28 cellular contexts compared by ENCODE assay signal in genomic region chr4:80270321-80270720, GRCh38. TPM values are rescaled to one million over a fixed set of nuclear protein-coding genes. Genes with fewer than 3 reads are reported as not detected.
"Had no signal": no experiment of that assay in that cellular context is flagged by ENCODE, and none has a peak within 500 bp of the region (broad histone marks: within the 10 kb centered on the region; RNA-seq: fewer than 3 reads in every experiment).

No MANE protein-coding gene starts in this region.

- ATAC-seq: activated CD8-positive, alpha-beta T cell treated with anti-CD3 and anti-CD28 coated beads for 36 hours; heart right ventricle; left ventricle myocardium superior; right cardiac atrium; stimulated activated naive CD8-positive, alpha-beta T cell treated with anti-CD3 and anti-CD28 coated beads, Interleukin-15, amount 100 ng/mL, for 72 hours had no signal

- H3K36me3 Mint-ChIP-seq: activated naive CD8-positive, alpha-beta T cell treated with anti-CD3 and anti-CD28 coated beads, Interleukin-2, amount 10 ng/mL, durations not matched to agents 7 days and 5 days; brain; immature natural killer cell had no signal

- H3K4me3 ChIP-seq: heart right ventricle, suprapubic skin, transverse colon had no signal

- H3K4me1 Mint-ChIP-seq: immature natural killer cell had no signal

- DNase-seq: activated CD4-positive, alpha-beta T cell treated with anti-CD3 and anti-CD28 coated beads, Interleukin-2, amount 10 ng/mL, durations not matched to agents 24 days and 14 days; activated CD4-positive, CD25-positive, alpha-beta regulatory T cell; activated CD8-positive, alpha-beta T cell treated with anti-CD3 and anti-CD28 coated beads for 36 hours; activated naive CD4-positive, alpha-beta T cell treated with Interleukin-2 at 50 U/mL for 16 hours; activated naive CD8-positive, alpha-beta T cell treated with anti-CD3 and anti-CD28 coated beads, Interleukin-2, amount 10 ng/mL, durations not matched to agents 7 days and 5 days; activated T-cell treated with anti-CD3 and anti-CD28 coated beads, Interleukin-2, amount 50 U/mL, for 1 hour; caudate nucleus; dorsolateral prefrontal cortex; endodermal cell; heart right ventricle; immature natural killer cell; kidney glomerular epithelial cell; left ventricle myocardium superior; occipital lobe; right cardiac atrium; small intestine; stimulated activated CD4-positive, alpha-beta T cell treated with anti-CD3 and anti-CD28 coated beads, Interleukin-15, amount 100 ng/mL, for 24 hours; stimulated activated CD4-positive, alpha-beta T cell treated with anti-CD3 and anti-CD28 coated beads, Interleukin-4, amount 100 ng/mL, for 1 hour; stimulated activated naive CD8-positive, alpha-beta T cell treated with anti-CD3 and anti-CD28 coated beads, Interleukin-15, amount 100 ng/mL, for 72 hours; T-helper 1 cell; T-helper 9 cell; transverse colon had no signal

- H3K27ac Mint-ChIP-seq: activated CD4-positive, alpha-beta T cell treated with anti-CD3 and anti-CD28 coated beads, Interleukin-2, amount 10 ng/mL, durations not matched to agents 24 days and 14 days; activated CD8-positive, alpha-beta T cell treated with anti-CD3 and anti-CD28 coated beads for 36 hours; activated naive CD8-positive, alpha-beta T cell treated with anti-CD3 and anti-CD28 coated beads, Interleukin-2, amount 10 ng/mL, durations not matched to agents 7 days and 5 days; activated T-helper 2 cell treated with anti-CD3 and anti-CD28 coated beads, Interferon-gamma antibody, Interleukin-2, Interleukin-4, amounts not matched to agents 10 μg/mL and 5 μg/mL and 100 μg/mL, durations not matched to agents 14 hours and 24 hours and 36 hours; brain; endodermal cell; immature natural killer cell; progenitor cell of endocrine pancreas; stimulated activated naive CD8-positive, alpha-beta T cell treated with anti-CD3 and anti-CD28 coated beads, Interleukin-15, amount 100 ng/mL, for 72 hours had no signal

- H3K9me3 ChIP-seq: heart right ventricle, suprapubic skin, transverse colon had no signal

- H3K9me3 Mint-ChIP-seq: activated CD4-positive, alpha-beta T cell treated with anti-CD3 and anti-CD28 coated beads, Interleukin-2, amount 10 ng/mL, durations not matched to agents 24 days and 14 days; activated CD8-positive, alpha-beta T cell treated with anti-CD3 and anti-CD28 coated beads for 36 hours; activated naive CD8-positive, alpha-beta T cell treated with anti-CD3 and anti-CD28 coated beads, Interleukin-2, amount 10 ng/mL, durations not matched to agents 7 days and 5 days; activated T-helper 2 cell treated with anti-CD3 and anti-CD28 coated beads, Interferon-gamma antibody, Interleukin-2, Interleukin-4, amounts not matched to agents 10 μg/mL and 5 μg/mL and 100 μg/mL, durations not matched to agents 14 hours and 24 hours and 36 hours; endodermal cell; immature natural killer cell; stimulated activated naive CD8-positive, alpha-beta T cell treated with anti-CD3 and anti-CD28 coated beads, Interleukin-15, amount 100 ng/mL, for 72 hours had no signal

- H3K36me3 ChIP-seq: heart right ventricle, suprapubic skin, transverse colon had no signal

- H3K4me3 Mint-ChIP-seq: activated CD4-positive, alpha-beta T cell treated with anti-CD3 and anti-CD28 coated beads, Interleukin-2, amount 10 ng/mL, durations not matched to agents 24 days and 14 days; activated CD8-positive, alpha-beta T cell treated with anti-CD3 and anti-CD28 coated beads for 36 hours; activated naive CD8-positive, alpha-beta T cell treated with anti-CD3 and anti-CD28 coated beads, Interleukin-2, amount 10 ng/mL, durations not matched to agents 7 days and 5 days; brain; endodermal cell; immature natural killer cell; stimulated activated naive CD8-positive, alpha-beta T cell treated with anti-CD3 and anti-CD28 coated beads, Interleukin-15, amount 100 ng/mL, for 72 hours had no signal

- H3K27ac ChIP-seq: dorsolateral prefrontal cortex, epithelial cell of prostate, heart right ventricle, suprapubic skin, transverse colon had no signal

RNA-seq across cellular contexts. Expression of gene FGF5, which starts 3.9 kb away (rescaled TPM):
- total RNA-seq: activated CD4-positive, alpha-beta T cell treated with anti-CD3 and anti-CD28 coated beads, Interleukin-2, amount 10 ng/mL, durations not matched to agents 24 days and 14 days; activated CD8-positive, alpha-beta T cell treated with anti-CD3 and anti-CD28 coated beads for 36 hours; activated naive CD8-positive, alpha-beta T cell treated with anti-CD3 and anti-CD28 coated beads, Interleukin-2, amount 10 ng/mL, durations not matched to agents 7 days and 5 days; mononuclear cell; right cardiac atrium had no signal
- polyA plus RNA-seq: immature natural killer cell, right cardiac atrium had no signal
